Comparison of ENCODE assay signal across 13 cellular contexts in genomic region chr2:105391058-105391627, GRCh38. TPM values are rescaled to one million over a fixed set of nuclear protein-coding genes. Genes with fewer than 3 reads are reported as not detected.
A peak's percentile ranks its signal among the peaks of the same experiment; 100 is the strongest.
DNase-seq lines count a peak whose midpoint lies in the region; ATAC-seq and TF ChIP-seq lines count a peak whose summit lies in the region.
"Had no signal": no experiment of that assay in that cellular context is flagged by ENCODE, and none has a peak within 500 bp of the region (broad histone marks: within the 10 kb centered on the region; RNA-seq: fewer than 3 reads in every experiment).

No MANE protein-coding gene starts in this region.

- no peak overlapping the region for H3K4me3 ChIP-seq in SJSA1
- no peak overlapping the region for H3K4me3 ChIP-seq in fibroblast of the aortic adventitia (ENCODE audit: low read depth, low read length)
- no peak overlapping the region for H3K4me3 ChIP-seq in psoas muscle
- no peak overlapping the region for H3K4me3 ChIP-seq in OCI-LY7 (ENCODE audit: low read depth, low read length, poor library complexity, severe bottlenecking)
- H3K4me3 ChIP-seq: spleen had no signal

- intact Hi-C loops in psoas muscle (cut with DNase I) (no loop called here), OCI-LY7 (cut with micrococcal nuclease; ENCODE audit: unreplicated experiment) (no loop called here)

- H3K9me2 ChIP-seq in OCI-LY7 (ENCODE audit: insufficient read depth, low read length) = no peaks in the 10 kb centered on the region

- H3K27ac ChIP-seq in SJSA1 (peak overlapping the region; percentile 77), psoas muscle (peak overlapping the region; percentile 88), OCI-LY7 (ENCODE audit: low read depth, low read length, poor library complexity, severe bottlenecking) (no peak overlapping the region)
- H3K27ac ChIP-seq: spleen had no signal

- H4K20me1 ChIP-seq in OCI-LY7 (ENCODE audit: insufficient read depth, low read length) = no peaks in the 10 kb centered on the region

- CTCF ChIA-PET in OCI-LY7 (lab: Charles Lee; ENCODE audit: unreplicated experiment) = no interaction called here

- DNase-seq in ELR (ENCODE audit: low read depth) (peak; percentile 84), SJSA1 (ENCODE audit: low read depth in 1 of 2, low spot score in 2 of 2) (peak in 1 of 2 experiments; percentile 78), fibroblast of the aortic adventitia (ENCODE audit: low read depth) (peak; percentile 71), psoas muscle (no peak), OCI-M2 (lab: John Stamatoyannopoulos, UW; ENCODE audit: unreplicated experiment) (no peak), OCI-LY7 (ENCODE audit: low spot score) (no peak)
- DNase-seq: activated naive CD8-positive, alpha-beta T cell treated with anti-CD3 and anti-CD28 coated beads, Interleukin-2, amount 10 ng/mL, durations not matched to agents 7 days and 5 days; CD4-positive, alpha-beta T cell; NCI-H1417; NK-92 treated with Interleukin-12 subunit alpha and Interleukin-12 subunit beta, amount 100 ng/mL, for 24 hours; spleen had no signal

- H2AFZ ChIP-seq in OCI-LY7 (ENCODE audit: low read length) = no peak overlapping the region

- H3K4me2 ChIP-seq in OCI-LY7 (ENCODE audit: low read length) = no peak overlapping the region

- peaks cover 87% of the 10 kb centered on the region for H3K4me1 ChIP-seq in SJSA1 (replicated peaks)
- H3K4me1 ChIP-seq in psoas muscle = peaks cover 58% of the 10 kb centered on the region
- no peaks in the 10 kb centered on the region for H3K4me1 ChIP-seq in OCI-LY7 (ENCODE audit: insufficient read depth, low read length, poor library complexity, severe bottlenecking)

- no TSS peak for BruUV-seq in OCI-LY7 (replicated peaks; lab: Mats Ljungman, UMichigan)

- POLR2A ChIA-PET in OCI-LY7 (lab: Charles Lee) = no interaction called here

- 73 to 83% (median 75%) methylated on average over 5 of the region's 5 CpGs for WGBS in psoas muscle, 3 donors

- H3K9me3 ChIP-seq in SJSA1 (replicated peaks) (no peaks in the 10 kb centered on the region), psoas muscle (no peaks in the 10 kb centered on the region), OCI-LY7 (ENCODE audit: low read length) (no peaks in the 10 kb centered on the region)
- H3K9me3 ChIP-seq: spleen had no signal

- ATAC-seq in psoas muscle = peak in 3 of 4 donors; percentile 26 to 30 (median 27)
- ATAC-seq in HG02852 (IDR thresholded peaks at IDR 0.05; ENCODE audit: unreplicated experiment) = no peak
- ATAC-seq in HG03135 (IDR thresholded peaks at IDR 0.05; ENCODE audit: unreplicated experiment) = no peak

- TF ChIP-seq CTCF in fibroblast of the aortic adventitia (IDR thresholded peaks at IDR 0.05; ENCODE audit: insufficient read depth, low read length) (no peak), psoas muscle (IDR thresholded peaks at IDR 0.05) (no peak), OCI-LY7 (conservative IDR thresholded peaks at IDR 0.05; ENCODE audit: low read length) (no peak)

- H3K79me2 ChIP-seq in OCI-LY7 (ENCODE audit: insufficient read depth, low read depth, low read length) = no peaks in the 10 kb centered on the region

- H3K27me3 ChIP-seq in SJSA1 (replicated peaks) (no peaks in the 10 kb centered on the region), psoas muscle (ENCODE audit: insufficient read depth in 3 of 3, low read length in 2 of 3) (no peaks in the 10 kb centered on the region)

- peaks cover 83% of the 10 kb centered on the region for H3K36me3 ChIP-seq in SJSA1
- peaks cover 0 to 6% of the 10 kb centered on the region in 2 donors for H3K36me3 ChIP-seq in psoas muscle (ENCODE audit: insufficient read depth in 1 of 2, low read depth in 1 of 2)
- no peaks in the 10 kb centered on the region for H3K36me3 ChIP-seq in OCI-LY7 (ENCODE audit: insufficient read depth, low read length)

RNA-seq across cellular contexts. Expression of gene FHL2, which starts 7.7 kb away (rescaled TPM):
- 156 and 190 TPM in 2 replicates for total RNA-seq in SJSA1 (2014; rRNA removed; shearing (Covaris generic))
- total RNA-seq in fibroblast of the aortic adventitia (ENCODE audit: low replicate concordance) = 92.4 and 267 TPM in 2 replicates
- total RNA-seq in psoas muscle = 100 to 1,000 TPM in 1 of 4 donors, 10 to 100 TPM in 3; 33.5 to 114 (median 51.7) TPM
- polyA plus RNA-seq in psoas muscle = 10 to 100 TPM; 24.7 to 40.9 (median 28.5) TPM
- not detected in 2 replicates for total RNA-seq in OCI-LY7 (2014; rRNA removed; shearing (Covaris generic))
- 0.26 TPM in 1 of 2 replicates, not detected in the other for total RNA-seq in OCI-LY7 (2022)

RNA-seq across cellular contexts. Expression of gene C2orf49, which starts 53.8 kb away (rescaled TPM):
- 18.6 and 19.6 TPM in 2 replicates for total RNA-seq in SJSA1 (2014; rRNA removed; shearing (Covaris generic))
- total RNA-seq in fibroblast of the aortic adventitia (ENCODE audit: low replicate concordance) (20.0 and 20.1 TPM in 2 replicates), psoas muscle (10 to 100 TPM; 14.8 to 19.4 (median 15.5) TPM), OCI-LY7 (2022) (17.0 and 18.3 TPM in 2 replicates)
- 10 to 100 TPM; 13.2 to 24.6 (median 14.3) TPM for polyA plus RNA-seq in psoas muscle
- 11.8 and 13.1 TPM in 2 replicates for total RNA-seq in OCI-LY7 (2014; rRNA removed; shearing (Covaris generic))

Comparison
In these comparisons a context has a peak if more than half of its experiments do, and no peak if none do; other contexts are left out.
1. DNase-seq: peak in ELR (single experiment) and fibroblast of the aortic adventitia (single experiment); none in psoas muscle (0 of 2), OCI-M2 (single experiment) and OCI-LY7 (single experiment).
2. ATAC-seq: peak in psoas muscle (3 of 4); none in HG02852 (single experiment) and HG03135 (single experiment).
3. RNA of gene FHL2, which starts 7.7 kb away (total RNA-seq): 92.4 to 267 TPM in fibroblast of the aortic adventitia, 156 to 190 TPM in SJSA1 and 33.5 to 114 TPM in psoas muscle; 0.26 TPM in OCI-LY7; every median in the first group is over 10 times any median in the second.